18 cellular contexts compared by ENCODE assay signal in the genomic region with DNA sequence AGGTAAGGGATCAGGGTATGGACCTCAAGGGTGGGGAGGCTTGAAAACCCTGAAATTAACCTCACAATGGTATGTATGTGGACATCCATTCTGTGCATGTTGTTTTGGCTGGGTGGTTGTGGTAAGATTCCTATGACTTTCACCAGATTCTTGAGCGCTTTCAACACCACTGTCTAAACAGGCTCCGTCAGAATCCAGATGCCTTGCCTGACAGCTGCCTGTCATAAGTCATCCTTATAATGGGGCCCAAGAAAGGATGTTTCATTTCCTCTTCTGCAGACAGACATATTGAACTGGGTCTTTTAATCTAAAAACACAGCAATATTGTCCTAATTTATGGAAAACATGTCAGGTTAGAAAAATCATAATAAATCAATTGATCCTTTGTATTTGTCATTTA. TPM values are rescaled to one million over a fixed set of nuclear protein-coding genes. Genes with fewer than 3 reads are reported as not detected.
"Had no signal": no experiment of that assay in that cellular context is flagged by ENCODE, and none has a peak within 500 bp of the region (broad histone marks: within the 10 kb centered on the region; RNA-seq: fewer than 3 reads in every experiment).

No MANE protein-coding gene starts in this region.

- ATAC-seq: activated CD8-positive, alpha-beta T cell treated with anti-CD3 and anti-CD28 coated beads for 36 hours; natural killer cell had no signal

- H3K27me3 Mint-ChIP-seq: activated naive CD8-positive, alpha-beta T cell treated with anti-CD3 and anti-CD28 coated beads for 36 hours had no signal

- DNase-seq: activated CD4-positive, alpha-beta T cell treated with anti-CD3 and anti-CD28 coated beads for 4 hours; activated CD8-positive, alpha-beta memory T cell treated with anti-CD3 and anti-CD28 coated beads, Interleukin-2, amount 50 U/mL, for 48 hours; activated CD8-positive, alpha-beta T cell treated with anti-CD3 and anti-CD28 coated beads for 36 hours; activated gamma-delta T cell treated with Interleukin-2 at 50 U/mL for 16 hours; activated naive CD8-positive, alpha-beta T cell treated with anti-CD3 and anti-CD28 coated beads for 36 hours; central memory CD4-positive, alpha-beta T cell; esophagus squamous epithelium; hippocampal formation; left ventricle myocardium inferior; mesenchymal stem cell; natural killer cell; stimulated activated CD4-positive, alpha-beta T cell treated with anti-CD3 and anti-CD28 coated beads, Interleukin-2, amount 100 ng/mL, for 48 hours; stimulated activated naive CD4-positive, alpha-beta T cell had no signal

- H3K4me3 ChIP-seq: coronary artery, esophagus squamous epithelium, left ventricle myocardium inferior, tibial nerve, vagina had no signal

- H3K4me3 Mint-ChIP-seq: activated CD8-positive, alpha-beta T cell treated with anti-CD3 and anti-CD28 coated beads for 36 hours; activated naive CD8-positive, alpha-beta T cell treated with anti-CD3 and anti-CD28 coated beads for 36 hours; brain; natural killer cell had no signal

- H3K27ac Mint-ChIP-seq: activated CD8-positive, alpha-beta T cell treated with anti-CD3 and anti-CD28 coated beads for 36 hours; activated naive CD8-positive, alpha-beta T cell treated with anti-CD3 and anti-CD28 coated beads for 36 hours; brain had no signal

- H3K36me3 Mint-ChIP-seq: brain had no signal

RNA-seq across cellular contexts. Expression of a gene that starts 41.3 kb away (rescaled TPM):
- total RNA-seq: endothelial cell of umbilical vein had no signal
